Comparison of ENCODE assay signal across 1 cellular context in the genomic region with DNA sequence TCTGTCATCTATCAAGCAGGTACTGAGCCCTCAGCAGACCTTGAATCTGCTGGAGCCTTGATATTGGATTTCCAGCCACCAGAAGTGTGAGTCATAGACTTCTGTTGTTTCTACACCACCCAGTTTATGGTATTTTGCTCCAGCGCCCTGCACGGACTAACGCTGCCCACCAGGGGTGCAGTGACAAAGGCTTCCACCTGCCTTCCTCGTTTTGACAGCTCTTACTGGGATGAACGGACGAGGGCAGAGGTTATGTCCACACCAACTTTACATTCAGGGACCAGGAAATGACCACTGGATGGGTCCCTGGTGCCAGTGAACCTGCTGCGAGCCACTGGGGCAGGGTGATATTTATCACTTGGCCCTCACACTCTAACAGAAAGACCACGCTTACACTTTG.
TF ChIP-seq lines count a peak whose summit lies in the region.

No MANE protein-coding gene starts in this region.

TF ChIP-seq in HepG2, 621 proteins besides CTCF, POLR2A, EP300 and RAD21 (continued from another document and continues in another):
- TF ChIP-seq, protein P1, sequence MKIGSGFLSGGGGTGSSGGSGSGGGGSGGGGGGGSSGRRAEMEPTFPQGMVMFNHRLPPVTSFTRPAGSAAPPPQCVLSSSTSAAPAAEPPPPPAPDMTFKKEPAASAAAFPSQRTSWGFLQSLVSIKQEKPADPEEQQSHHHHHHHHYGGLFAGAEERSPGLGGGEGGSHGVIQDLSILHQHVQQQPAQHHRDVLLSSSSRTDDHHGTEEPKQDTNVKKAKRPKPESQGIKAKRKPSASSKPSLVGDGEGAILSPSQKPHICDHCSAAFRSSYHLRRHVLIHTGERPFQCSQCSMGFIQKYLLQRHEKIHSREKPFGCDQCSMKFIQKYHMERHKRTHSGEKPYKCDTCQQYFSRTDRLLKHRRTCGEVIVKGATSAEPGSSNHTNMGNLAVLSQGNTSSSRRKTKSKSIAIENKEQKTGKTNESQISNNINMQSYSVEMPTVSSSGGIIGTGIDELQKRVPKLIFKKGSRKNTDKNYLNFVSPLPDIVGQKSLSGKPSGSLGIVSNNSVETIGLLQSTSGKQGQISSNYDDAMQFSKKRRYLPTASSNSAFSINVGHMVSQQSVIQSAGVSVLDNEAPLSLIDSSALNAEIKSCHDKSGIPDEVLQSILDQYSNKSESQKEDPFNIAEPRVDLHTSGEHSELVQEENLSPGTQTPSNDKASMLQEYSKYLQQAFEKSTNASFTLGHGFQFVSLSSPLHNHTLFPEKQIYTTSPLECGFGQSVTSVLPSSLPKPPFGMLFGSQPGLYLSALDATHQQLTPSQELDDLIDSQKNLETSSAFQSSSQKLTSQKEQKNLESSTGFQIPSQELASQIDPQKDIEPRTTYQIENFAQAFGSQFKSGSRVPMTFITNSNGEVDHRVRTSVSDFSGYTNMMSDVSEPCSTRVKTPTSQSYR (CRISPR knock-in tag; IDR thresholded peaks at IDR 0.05; ENCODE audit: borderline replicate concordance) = peak; percentile 48; the same call in 1 of the 2 replicates
- no peak for TF ChIP-seq NR3C1 (CRISPR knock-in tag; IDR thresholded peaks at IDR 0.05)
- peak; percentile 81; the same call in 1 of the 2 replicates for TF ChIP-seq ZNF557 (CRISPR knock-in tag; IDR thresholded peaks at IDR 0.05)
- no peak for TF ChIP-seq EHMT2 (IDR thresholded peaks at IDR 0.05; ENCODE audit: borderline replicate concordance, low read depth, low read length)
- TF ChIP-seq, protein P2, sequence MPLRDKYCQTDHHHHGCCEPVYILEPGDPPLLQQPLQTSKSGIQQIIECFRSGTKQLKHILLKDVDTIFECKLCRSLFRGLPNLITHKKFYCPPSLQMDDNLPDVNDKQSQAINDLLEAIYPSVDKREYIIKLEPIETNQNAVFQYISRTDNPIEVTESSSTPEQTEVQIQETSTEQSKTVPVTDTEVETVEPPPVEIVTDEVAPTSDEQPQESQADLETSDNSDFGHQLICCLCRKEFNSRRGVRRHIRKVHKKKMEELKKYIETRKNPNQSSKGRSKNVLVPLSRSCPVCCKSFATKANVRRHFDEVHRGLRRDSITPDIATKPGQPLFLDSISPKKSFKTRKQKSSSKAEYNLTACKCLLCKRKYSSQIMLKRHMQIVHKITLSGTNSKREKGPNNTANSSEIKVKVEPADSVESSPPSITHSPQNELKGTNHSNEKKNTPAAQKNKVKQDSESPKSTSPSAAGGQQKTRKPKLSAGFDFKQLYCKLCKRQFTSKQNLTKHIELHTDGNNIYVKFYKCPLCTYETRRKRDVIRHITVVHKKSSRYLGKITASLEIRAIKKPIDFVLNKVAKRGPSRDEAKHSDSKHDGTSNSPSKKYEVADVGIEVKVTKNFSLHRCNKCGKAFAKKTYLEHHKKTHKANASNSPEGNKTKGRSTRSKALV (CRISPR knock-in tag; IDR thresholded peaks at IDR 0.05) = peak; percentile 87
- no peak for TF ChIP-seq TRIM24 (CRISPR knock-in tag; IDR thresholded peaks at IDR 0.05)
- peak; percentile 51 for TF ChIP-seq ZFP36 (IDR thresholded peaks at IDR 0.05; ENCODE audit: borderline replicate concordance, low read depth, low read length, partially characterized antibody)
- TF ChIP-seq ZMAT3 (CRISPR knock-in tag; conservative IDR thresholded peaks at IDR 0.05) = no peak; the same call in 1 of the 2 replicates
- TF ChIP-seq, protein P3, sequence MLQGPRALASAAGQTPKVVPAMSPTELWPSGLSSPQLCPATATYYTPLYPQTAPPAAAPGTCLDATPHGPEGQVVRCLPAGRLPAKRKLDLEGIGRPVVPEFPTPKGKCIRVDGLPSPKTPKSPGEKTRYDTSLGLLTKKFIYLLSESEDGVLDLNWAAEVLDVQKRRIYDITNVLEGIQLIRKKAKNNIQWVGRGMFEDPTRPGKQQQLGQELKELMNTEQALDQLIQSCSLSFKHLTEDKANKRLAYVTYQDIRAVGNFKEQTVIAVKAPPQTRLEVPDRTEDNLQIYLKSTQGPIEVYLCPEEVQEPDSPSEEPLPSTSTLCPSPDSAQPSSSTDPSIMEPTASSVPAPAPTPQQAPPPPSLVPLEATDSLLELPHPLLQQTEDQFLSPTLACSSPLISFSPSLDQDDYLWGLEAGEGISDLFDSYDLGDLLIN (CRISPR knock-in tag; IDR thresholded peaks at IDR 0.05; ENCODE audit: borderline replicate concordance) = 0 out of 2 replicates have a peak, but pooled peaks have one; percentile 62
- TF ChIP-seq ZNF343 (CRISPR knock-in tag; IDR thresholded peaks at IDR 0.05) = no peak
- peak; percentile 78; the same call in 1 of the 2 replicates for TF ChIP-seq TBX2 (CRISPR knock-in tag; IDR thresholded peaks at IDR 0.05; ENCODE audit: borderline replicate concordance)
- TF ChIP-seq RBAK (CRISPR knock-in tag; IDR thresholded peaks at IDR 0.05) = no peak
- TF ChIP-seq, protein P4, sequence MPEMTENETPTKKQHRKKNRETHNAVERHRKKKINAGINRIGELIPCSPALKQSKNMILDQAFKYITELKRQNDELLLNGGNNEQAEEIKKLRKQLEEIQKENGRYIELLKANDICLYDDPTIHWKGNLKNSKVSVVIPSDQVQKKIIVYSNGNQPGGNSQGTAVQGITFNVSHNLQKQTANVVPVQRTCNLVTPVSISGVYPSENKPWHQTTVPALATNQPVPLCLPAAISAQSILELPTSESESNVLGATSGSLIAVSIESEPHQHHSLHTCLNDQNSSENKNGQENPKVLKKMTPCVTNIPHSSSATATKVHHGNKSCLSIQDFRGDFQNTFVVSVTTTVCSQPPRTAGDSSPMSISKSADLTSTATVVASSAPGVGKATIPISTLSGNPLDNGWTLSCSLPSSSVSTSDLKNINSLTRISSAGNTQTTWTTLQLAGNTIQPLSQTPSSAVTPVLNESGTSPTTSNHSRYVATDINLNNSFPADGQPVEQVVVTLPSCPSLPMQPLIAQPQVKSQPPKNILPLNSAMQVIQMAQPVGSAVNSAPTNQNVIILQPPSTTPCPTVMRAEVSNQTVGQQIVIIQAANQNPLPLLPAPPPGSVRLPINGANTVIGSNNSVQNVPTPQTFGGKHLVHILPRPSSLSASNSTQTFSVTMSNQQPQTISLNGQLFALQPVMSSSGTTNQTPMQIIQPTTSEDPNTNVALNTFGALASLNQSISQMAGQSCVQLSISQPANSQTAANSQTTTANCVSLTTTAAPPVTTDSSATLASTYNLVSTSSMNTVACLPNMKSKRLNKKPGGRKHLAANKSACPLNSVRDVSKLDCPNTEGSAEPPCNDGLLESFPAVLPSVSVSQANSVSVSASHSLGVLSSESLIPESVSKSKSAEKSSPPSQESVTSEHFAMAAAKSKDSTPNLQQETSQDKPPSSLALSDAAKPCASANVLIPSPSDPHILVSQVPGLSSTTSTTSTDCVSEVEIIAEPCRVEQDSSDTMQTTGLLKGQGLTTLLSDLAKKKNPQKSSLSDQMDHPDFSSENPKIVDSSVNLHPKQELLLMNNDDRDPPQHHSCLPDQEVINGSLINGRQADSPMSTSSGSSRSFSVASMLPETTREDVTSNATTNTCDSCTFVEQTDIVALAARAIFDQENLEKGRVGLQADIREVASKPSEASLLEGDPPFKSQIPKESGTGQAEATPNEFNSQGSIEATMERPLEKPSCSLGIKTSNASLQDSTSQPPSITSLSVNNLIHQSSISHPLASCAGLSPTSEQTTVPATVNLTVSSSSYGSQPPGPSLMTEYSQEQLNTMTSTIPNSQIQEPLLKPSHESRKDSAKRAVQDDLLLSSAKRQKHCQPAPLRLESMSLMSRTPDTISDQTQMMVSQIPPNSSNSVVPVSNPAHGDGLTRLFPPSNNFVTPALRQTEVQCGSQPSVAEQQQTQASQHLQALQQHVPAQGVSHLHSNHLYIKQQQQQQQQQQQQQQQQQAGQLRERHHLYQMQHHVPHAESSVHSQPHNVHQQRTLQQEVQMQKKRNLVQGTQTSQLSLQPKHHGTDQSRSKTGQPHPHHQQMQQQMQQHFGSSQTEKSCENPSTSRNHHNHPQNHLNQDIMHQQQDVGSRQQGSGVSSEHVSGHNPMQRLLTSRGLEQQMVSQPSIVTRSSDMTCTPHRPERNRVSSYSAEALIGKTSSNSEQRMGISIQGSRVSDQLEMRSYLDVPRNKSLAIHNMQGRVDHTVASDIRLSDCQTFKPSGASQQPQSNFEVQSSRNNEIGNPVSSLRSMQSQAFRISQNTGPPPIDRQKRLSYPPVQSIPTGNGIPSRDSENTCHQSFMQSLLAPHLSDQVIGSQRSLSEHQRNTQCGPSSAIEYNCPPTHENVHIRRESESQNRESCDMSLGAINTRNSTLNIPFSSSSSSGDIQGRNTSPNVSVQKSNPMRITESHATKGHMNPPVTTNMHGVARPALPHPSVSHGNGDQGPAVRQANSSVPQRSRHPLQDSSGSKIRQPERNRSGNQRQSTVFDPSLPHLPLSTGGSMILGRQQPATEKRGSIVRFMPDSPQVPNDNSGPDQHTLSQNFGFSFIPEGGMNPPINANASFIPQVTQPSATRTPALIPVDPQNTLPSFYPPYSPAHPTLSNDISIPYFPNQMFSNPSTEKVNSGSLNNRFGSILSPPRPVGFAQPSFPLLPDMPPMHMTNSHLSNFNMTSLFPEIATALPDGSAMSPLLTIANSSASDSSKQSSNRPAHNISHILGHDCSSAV (CRISPR knock-in tag; IDR thresholded peaks at IDR 0.05; ENCODE audit: borderline replicate concordance) = no peak
- peak; percentile 96 for TF ChIP-seq FOXA3 (CRISPR knock-in tag; IDR thresholded peaks at IDR 0.05)
- TF ChIP-seq, protein P5, sequence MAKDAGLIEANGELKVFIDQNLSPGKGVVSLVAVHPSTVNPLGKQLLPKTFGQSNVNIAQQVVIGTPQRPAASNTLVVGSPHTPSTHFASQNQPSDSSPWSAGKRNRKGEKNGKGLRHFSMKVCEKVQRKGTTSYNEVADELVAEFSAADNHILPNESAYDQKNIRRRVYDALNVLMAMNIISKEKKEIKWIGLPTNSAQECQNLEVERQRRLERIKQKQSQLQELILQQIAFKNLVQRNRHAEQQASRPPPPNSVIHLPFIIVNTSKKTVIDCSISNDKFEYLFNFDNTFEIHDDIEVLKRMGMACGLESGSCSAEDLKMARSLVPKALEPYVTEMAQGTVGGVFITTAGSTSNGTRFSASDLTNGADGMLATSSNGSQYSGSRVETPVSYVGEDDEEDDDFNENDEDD (CRISPR knock-in tag; IDR thresholded peaks at IDR 0.05; ENCODE audit: borderline replicate concordance) = peak; percentile 68; the same call in 1 of the 2 replicates
- TF ChIP-seq SIN3B (IDR thresholded peaks at IDR 0.05; ENCODE audit: low read length) = no peak; the same call in 1 of the 2 replicates
- TF ChIP-seq ZKSCAN8 (CRISPR knock-in tag; IDR thresholded peaks at IDR 0.05; ENCODE audit: borderline replicate concordance) = no peak; the same call in 1 of the 2 replicates
- TF ChIP-seq IRX3 (CRISPR knock-in tag; IDR thresholded peaks at IDR 0.05; ENCODE audit: borderline replicate concordance, low read depth) = no peak
- peak; percentile 91 for TF ChIP-seq PHF5A (CRISPR knock-in tag; IDR thresholded peaks at IDR 0.05; ENCODE audit: low read depth, unreplicated experiment)
- TF ChIP-seq, protein P6, sequence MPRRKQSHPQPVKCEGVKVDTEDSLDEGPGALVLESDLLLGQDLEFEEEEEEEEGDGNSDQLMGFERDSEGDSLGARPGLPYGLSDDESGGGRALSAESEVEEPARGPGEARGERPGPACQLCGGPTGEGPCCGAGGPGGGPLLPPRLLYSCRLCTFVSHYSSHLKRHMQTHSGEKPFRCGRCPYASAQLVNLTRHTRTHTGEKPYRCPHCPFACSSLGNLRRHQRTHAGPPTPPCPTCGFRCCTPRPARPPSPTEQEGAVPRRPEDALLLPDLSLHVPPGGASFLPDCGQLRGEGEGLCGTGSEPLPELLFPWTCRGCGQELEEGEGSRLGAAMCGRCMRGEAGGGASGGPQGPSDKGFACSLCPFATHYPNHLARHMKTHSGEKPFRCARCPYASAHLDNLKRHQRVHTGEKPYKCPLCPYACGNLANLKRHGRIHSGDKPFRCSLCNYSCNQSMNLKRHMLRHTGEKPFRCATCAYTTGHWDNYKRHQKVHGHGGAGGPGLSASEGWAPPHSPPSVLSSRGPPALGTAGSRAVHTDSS (CRISPR knock-in tag; conservative IDR thresholded peaks at IDR 0.05) = no peak
- no peak for TF ChIP-seq DNMT1 (CRISPR knock-in tag; IDR thresholded peaks at IDR 0.05)
- no peak for TF ChIP-seq ZNF335 (CRISPR knock-in tag; IDR thresholded peaks at IDR 0.05)
- 0 out of 2 replicates have a peak, but pooled peaks have one; percentile 16 for TF ChIP-seq SUZ12 (IDR thresholded peaks at IDR 0.05; ENCODE audit: low read depth, low read length)
- peak; percentile 78; the same call in 1 of the 2 replicates for TF ChIP-seq ZNF552 (CRISPR knock-in tag; IDR thresholded peaks at IDR 0.05; ENCODE audit: borderline replicate concordance)
- no peak for TF ChIP-seq IKZF1 (IDR thresholded peaks at IDR 0.05)
- TF ChIP-seq NCOA1 (CRISPR knock-in tag; IDR thresholded peaks at IDR 0.05) = no peak
- TF ChIP-seq, protein P7, sequence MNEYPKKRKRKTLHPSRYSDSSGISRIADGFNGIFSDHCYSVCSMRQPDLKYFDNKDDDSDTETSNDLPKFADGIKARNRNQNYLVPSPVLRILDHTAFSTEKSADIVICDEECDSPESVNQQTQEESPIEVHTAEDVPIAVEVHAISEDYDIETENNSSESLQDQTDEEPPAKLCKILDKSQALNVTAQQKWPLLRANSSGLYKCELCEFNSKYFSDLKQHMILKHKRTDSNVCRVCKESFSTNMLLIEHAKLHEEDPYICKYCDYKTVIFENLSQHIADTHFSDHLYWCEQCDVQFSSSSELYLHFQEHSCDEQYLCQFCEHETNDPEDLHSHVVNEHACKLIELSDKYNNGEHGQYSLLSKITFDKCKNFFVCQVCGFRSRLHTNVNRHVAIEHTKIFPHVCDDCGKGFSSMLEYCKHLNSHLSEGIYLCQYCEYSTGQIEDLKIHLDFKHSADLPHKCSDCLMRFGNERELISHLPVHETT (CRISPR knock-in tag; conservative IDR thresholded peaks at IDR 0.05) = 0 out of 2 replicates have a peak, but pooled peaks have one; percentile 33
- no peak for TF ChIP-seq KMT2B (CRISPR knock-in tag; IDR thresholded peaks at IDR 0.05)
- TF ChIP-seq PPARG (CRISPR knock-in tag; conservative IDR thresholded peaks at IDR 0.05) = peak; percentile 98
- TF ChIP-seq ZNF629 (CRISPR knock-in tag; conservative IDR thresholded peaks at IDR 0.05) = peak; percentile 53
- peak; percentile 99 for TF ChIP-seq XRCC5 (optimal IDR thresholded peaks at IDR 0.05; ENCODE audit: low read length)
- TF ChIP-seq AKAP8 (CRISPR knock-in tag; IDR thresholded peaks at IDR 0.05) = no peak
- no peak for TF ChIP-seq ZNF296 (CRISPR knock-in tag; conservative IDR thresholded peaks at IDR 0.05)
- TF ChIP-seq ZNF772 (CRISPR knock-in tag; IDR thresholded peaks at IDR 0.05) = no peak
- TF ChIP-seq HMGA1 (CRISPR knock-in tag; conservative IDR thresholded peaks at IDR 0.05) = no peak
- no peak for TF ChIP-seq EZH2 (conservative IDR thresholded peaks at IDR 0.05; ENCODE audit: low read depth, low read length)
- 0 out of 2 replicates have a peak, but pooled peaks have one; percentile 66 for TF ChIP-seq ZNF713 (CRISPR knock-in tag; IDR thresholded peaks at IDR 0.05)
- no peak for TF ChIP-seq ZNF570 (CRISPR knock-in tag; IDR thresholded peaks at IDR 0.05; ENCODE audit: borderline replicate concordance)
- no peak for TF ChIP-seq RAD51 (IDR thresholded peaks at IDR 0.05; ENCODE audit: borderline replicate concordance)
- no peak for TF ChIP-seq MED8 (CRISPR knock-in tag; IDR thresholded peaks at IDR 0.05; ENCODE audit: insufficient replicate concordance)
